Comparison of ENCODE assay signal across 15 cellular contexts in genomic region chr5:166980666-166981065, GRCh38. TPM values are rescaled to one million over a fixed set of nuclear protein-coding genes. Genes with fewer than 3 reads are reported as not detected.
DNase-seq lines count a peak whose midpoint lies in the region; TF ChIP-seq lines count a peak whose summit lies in the region.
"Had no signal": no experiment of that assay in that cellular context is flagged by ENCODE, and none has a peak within 500 bp of the region (broad histone marks: within the 10 kb centered on the region; RNA-seq: fewer than 3 reads in every experiment).

No MANE protein-coding gene starts in this region.

- TF ChIP-seq POLR2A in esophagus muscularis mucosa (IDR thresholded peaks at IDR 0.05; ENCODE audit: low read depth), result no peak
- no peak for TF ChIP-seq POLR2A in thyroid gland (IDR thresholded peaks at IDR 0.05)

- peak overlapping the region; percentile 96 for H3K4me3 Mint-ChIP-seq in nephron progenitor cell
- H3K4me3 Mint-ChIP-seq: CD4-positive, CD25-positive, alpha-beta regulatory T cell had no signal

- 38% methylated on average over 1 of the region's 1 CpG for WGBS in esophagus muscularis mucosa
- 21 to 33% methylated on average over 1 of the region's 1 CpG for WGBS in thyroid gland, 2 donors

- peaks cover 3% of the 10 kb centered on the region for H3K9me3 Mint-ChIP-seq in nephron progenitor cell

- no peak for TF ChIP-seq CTCF in esophagus muscularis mucosa (IDR thresholded peaks at IDR 0.05)
- TF ChIP-seq CTCF in nephron progenitor cell (IDR thresholded peaks at IDR 0.05), result no peak
- TF ChIP-seq CTCF in thyroid gland (IDR thresholded peaks at IDR 0.05), result no peak

- H3K36me3 ChIP-seq in HAP-1 (replicated peaks) (no peaks in the 10 kb centered on the region), esophagus muscularis mucosa (no peaks in the 10 kb centered on the region), thyroid gland (no peaks in the 10 kb centered on the region)

- H3K27me3 Mint-ChIP-seq in nephron progenitor cell (ENCODE audit: low read depth, poor library complexity), result peaks cover 2% of the 10 kb centered on the region

- H3K4me1 Mint-ChIP-seq in nephron progenitor cell, result peaks cover 40% of the 10 kb centered on the region

- intact Hi-C loops in esophagus muscularis mucosa (cut with DNase I) (no loop called here), thyroid gland (cut with DNase I) (no loop called here)

- DNase-seq in HAP-1 (ENCODE audit: low spot score in 2 of 2), result no peak
- DNase-seq in esophagus muscularis mucosa (ENCODE audit: extremely low spot score), result no peak
- DNase-seq in nephron progenitor cell, result no peak
- no peak for DNase-seq in thyroid gland
- no peak for DNase-seq in DMS 273 treated with DMSO at 0.1 percent for 48 hours (lab: John Stamatoyannopoulos, UW)
- no peak for DNase-seq in caudate nucleus (lab: John Stamatoyannopoulos, UW)
- no peak for DNase-seq in SIG-M5 treated with dmso at 0.1 percent for 504 hours (lab: John Stamatoyannopoulos, UW; ENCODE audit: unreplicated experiment)
- DNase-seq: CD4-positive, CD25-positive, alpha-beta regulatory T cell; DND-41; KBM-7; NCI-H1092; NCI-H345; NCI-H526 treated with DMSO at 0.1 percent for 48 hours; NK-92 treated with Interleukin-12 subunit alpha and Interleukin-12 subunit beta, amount 100 ng/mL, for 24 hours; OCI-M1 had no signal

- H3K27ac ChIP-seq in esophagus muscularis mucosa (replicated peaks in 1 of 4) (peak overlapping the region; percentile 30 to 56 (median 48)), thyroid gland (peak overlapping the region; percentile 42 to 69 (median 69)), caudate nucleus (ENCODE audit: low read depth, low read length) (no peak overlapping the region)

- H3K9me3 ChIP-seq in HAP-1, result no peaks in the 10 kb centered on the region
- H3K9me3 ChIP-seq in esophagus muscularis mucosa, result no peaks in the 10 kb centered on the region
- H3K9me3 ChIP-seq in thyroid gland, result no peaks in the 10 kb centered on the region

- no peaks in the 10 kb centered on the region for H3K36me3 Mint-ChIP-seq in nephron progenitor cell (ENCODE audit: low read depth)
- H3K36me3 Mint-ChIP-seq: CD4-positive, CD25-positive, alpha-beta regulatory T cell had no signal

- H3K4me3 ChIP-seq in HAP-1, result peak overlapping the region; percentile 47
- peak overlapping the region in 3 of 4 donors; percentile 3 to 34 (median 13) for H3K4me3 ChIP-seq in esophagus muscularis mucosa
- H3K4me3 ChIP-seq in thyroid gland (replicated peaks in 1 of 3), result no peak overlapping the region

- TF ChIP-seq EP300 in esophagus muscularis mucosa (IDR thresholded peaks at IDR 0.05), result no peak

- in situ Hi-C loops in HAP-1 (cut with MboI; ENCODE audit: low sequenced_read_pairs), result no loop called here

- H3K27me3 ChIP-seq in HAP-1 (ENCODE audit: low read depth) (no peaks in the 10 kb centered on the region), esophagus muscularis mucosa (no peaks in the 10 kb centered on the region), thyroid gland (no peaks in the 10 kb centered on the region)

- H3K4me1 ChIP-seq in HAP-1 (peaks cover 41% of the 10 kb centered on the region), esophagus muscularis mucosa (peaks cover 9 to 34% (median 25%) of the 10 kb centered on the region in 4 donors), thyroid gland (peaks cover 17 to 23% of the 10 kb centered on the region in 2 donors)

- no peak overlapping the region for H3K27ac Mint-ChIP-seq in nephron progenitor cell
- H3K27ac Mint-ChIP-seq: CD4-positive, CD25-positive, alpha-beta regulatory T cell had no signal

RNA-seq across cellular contexts. Expression of gene TENM2, which starts 1.8 kb away (rescaled TPM):
- total RNA-seq in esophagus muscularis mucosa (under 1 TPM; under 0.01 to 0.63 (median 0.42) TPM), thyroid gland (1 to 10 TPM in 2 of 4 donors, under 1 TPM in 2; 0.13 to 2.8 (median 1.3) TPM)
- total RNA-seq: CD4-positive, CD25-positive, alpha-beta regulatory T cell had no signal

Comparison
In these comparisons a context has a peak if more than half of its experiments do, and no peak if none do; other contexts are left out.
1. H3K4me3 ChIP-seq: peak in HAP-1 (single experiment) and esophagus muscularis mucosa (3 of 4); none in thyroid gland (0 of 3).